ENCODE assay signal across 15 cellular contexts in genomic region chr14:88249266-88249665, GRCh38.
DNase-seq lines count a peak whose midpoint lies in the region; ATAC-seq and TF ChIP-seq lines count a peak whose summit lies in the region.
"Had no signal": no experiment of that assay in that cellular context is flagged by ENCODE, and none has a peak within 500 bp of the region (broad histone marks: within the 10 kb centered on the region; RNA-seq: fewer than 3 reads in every experiment).

No MANE protein-coding gene starts in this region.

- no peaks in the 10 kb centered on the region for H3K36me3 Mint-ChIP-seq in activated naive CD8-positive, alpha-beta T cell treated with anti-CD3 and anti-CD28 coated beads, Interleukin-2, amount 50 U/mL, for 24 hours (ENCODE audit: low read depth)
- H3K36me3 Mint-ChIP-seq in activated naive CD8-positive, alpha-beta T cell treated with anti-CD3 and anti-CD28 coated beads for 36 hours = no peaks in the 10 kb centered on the region

- no peaks in the 10 kb centered on the region for H3K4me1 Mint-ChIP-seq in activated naive CD8-positive, alpha-beta T cell treated with anti-CD3 and anti-CD28 coated beads, Interleukin-2, amount 50 U/mL, for 24 hours
- no peaks in the 10 kb centered on the region for H3K4me1 Mint-ChIP-seq in activated naive CD8-positive, alpha-beta T cell treated with anti-CD3 and anti-CD28 coated beads for 36 hours

- no peak overlapping the region for H3K4me3 Mint-ChIP-seq in activated naive CD8-positive, alpha-beta T cell treated with anti-CD3 and anti-CD28 coated beads, Interleukin-2, amount 50 U/mL, for 24 hours
- H3K4me3 Mint-ChIP-seq in activated naive CD8-positive, alpha-beta T cell treated with anti-CD3 and anti-CD28 coated beads for 36 hours = no peak overlapping the region
- H3K4me3 Mint-ChIP-seq: CD4-positive, alpha-beta T cell had no signal

- H3K4me3 ChIP-seq in muscle layer of duodenum (ENCODE audit: low read depth in 1 of 2, low read length in 2 of 2) = no peak overlapping the region
- H3K4me3 ChIP-seq in effector memory CD4-positive, alpha-beta T cell (ENCODE audit: insufficient read depth, low read depth, low read length, poor library complexity, severe bottlenecking) = no peak overlapping the region
- H3K4me3 ChIP-seq: A549, GM23248, HAP-1 had no signal

- no peak for DNase-seq in activated naive CD8-positive, alpha-beta T cell treated with anti-CD3 and anti-CD28 coated beads, Interleukin-2, amount 50 U/mL, for 24 hours
- no peak for DNase-seq in activated naive CD8-positive, alpha-beta T cell treated with anti-CD3 and anti-CD28 coated beads for 36 hours
- DNase-seq in foreskin keratinocyte = no peak
- DNase-seq in cortex of kidney (lab: John Stamatoyannopoulos, UW) = no peak
- DNase-seq in NCI-H226 = no peak
- DNase-seq in effector memory CD4-positive, alpha-beta T cell = no peak
- DNase-seq: AML-193; Caco-2; CD4-positive, alpha-beta T cell had no signal

- no peak for TF ChIP-seq CTCF in foreskin keratinocyte (conservative IDR thresholded peaks at IDR 0.05)

- peak; percentile 83 for ATAC-seq in activated naive CD8-positive, alpha-beta T cell treated with anti-CD3 and anti-CD28 coated beads, Interleukin-2, amount 50 U/mL, for 24 hours
- peak; percentile 4 for ATAC-seq in foreskin keratinocyte

- H3K9me3 ChIP-seq in muscle layer of duodenum (ENCODE audit: control insufficient read depth in 1 of 2, low read length in 2 of 2) = no peaks in the 10 kb centered on the region
- no peaks in the 10 kb centered on the region for H3K9me3 ChIP-seq in effector memory CD4-positive, alpha-beta T cell (ENCODE audit: control insufficient read depth, low read length)
- H3K9me3 ChIP-seq: A549, Caco-2, HAP-1 had no signal

- peaks cover 15% of the 10 kb centered on the region for H3K27me3 Mint-ChIP-seq in activated naive CD8-positive, alpha-beta T cell treated with anti-CD3 and anti-CD28 coated beads, Interleukin-2, amount 50 U/mL, for 24 hours
- H3K27me3 Mint-ChIP-seq in activated naive CD8-positive, alpha-beta T cell treated with anti-CD3 and anti-CD28 coated beads for 36 hours = peaks cover 36% of the 10 kb centered on the region

- no peaks in the 10 kb centered on the region for H3K36me3 ChIP-seq in muscle layer of duodenum (ENCODE audit: control insufficient read depth in 1 of 2, insufficient read depth in 2 of 2, low read length in 2 of 2)
- no peaks in the 10 kb centered on the region for H3K36me3 ChIP-seq in effector memory CD4-positive, alpha-beta T cell (ENCODE audit: control insufficient read depth, insufficient read depth, low read length)
- H3K36me3 ChIP-seq: HAP-1 had no signal

- H3K4me1 ChIP-seq in foreskin keratinocyte (peaks cover 4% of the 10 kb centered on the region), muscle layer of duodenum (ENCODE audit: control insufficient read depth in 1 of 2, insufficient read depth in 2 of 2, low read length in 2 of 2) (no peaks in the 10 kb centered on the region)
- H3K4me1 ChIP-seq in effector memory CD4-positive, alpha-beta T cell (ENCODE audit: control insufficient read depth, insufficient read depth, low read length, poor library complexity, severe bottlenecking) = no peaks in the 10 kb centered on the region
- H3K4me1 ChIP-seq: A549, Caco-2, HAP-1 had no signal

- H3K27ac ChIP-seq in foreskin keratinocyte = peak overlapping the region; percentile 13
- peak overlapping the region; percentile 46 for H3K27ac ChIP-seq in muscle layer of duodenum (ENCODE audit: low read length)
- H3K27ac ChIP-seq in effector memory CD4-positive, alpha-beta T cell (ENCODE audit: insufficient read depth, low read length, poor library complexity, severe bottlenecking) = no peak overlapping the region
- H3K27ac ChIP-seq: 22Rv1, A549, C4-2B, GM23248 had no signal

- no peak overlapping the region for H3K27ac Mint-ChIP-seq in activated naive CD8-positive, alpha-beta T cell treated with anti-CD3 and anti-CD28 coated beads, Interleukin-2, amount 50 U/mL, for 24 hours
- no peak overlapping the region for H3K27ac Mint-ChIP-seq in activated naive CD8-positive, alpha-beta T cell treated with anti-CD3 and anti-CD28 coated beads for 36 hours
- H3K27ac Mint-ChIP-seq: CD4-positive, alpha-beta T cell had no signal

- no peaks in the 10 kb centered on the region for H3K27me3 ChIP-seq in foreskin keratinocyte
- no peaks in the 10 kb centered on the region for H3K27me3 ChIP-seq in muscle layer of duodenum (ENCODE audit: low read depth, low read length)
- peaks cover 6% of the 10 kb centered on the region for H3K27me3 ChIP-seq in effector memory CD4-positive, alpha-beta T cell (replicated peaks; ENCODE audit: control insufficient read depth, insufficient read depth, low read length, poor library complexity, severe bottlenecking)

- no peaks in the 10 kb centered on the region for H3K9me3 Mint-ChIP-seq in activated naive CD8-positive, alpha-beta T cell treated with anti-CD3 and anti-CD28 coated beads, Interleukin-2, amount 50 U/mL, for 24 hours
- no peaks in the 10 kb centered on the region for H3K9me3 Mint-ChIP-seq in activated naive CD8-positive, alpha-beta T cell treated with anti-CD3 and anti-CD28 coated beads for 36 hours
- H3K9me3 Mint-ChIP-seq: CD4-positive, alpha-beta T cell had no signal
